In genomic region chr16:24731722-24732419, GRCh38 we compare ENCODE assay signal across 10 cellular contexts. TPM values are rescaled to one million over a fixed set of nuclear protein-coding genes. Genes with fewer than 3 reads are reported as not detected.
A peak's percentile ranks its signal among the peaks of the same experiment; 100 is the strongest.
DNase-seq lines count a peak whose midpoint lies in the region; ATAC-seq and TF ChIP-seq lines count a peak whose summit lies in the region.
"Had no signal": no experiment of that assay in that cellular context is flagged by ENCODE, and none has a peak within 500 bp of the region (broad histone marks: within the 10 kb centered on the region; RNA-seq: fewer than 3 reads in every experiment).

No MANE protein-coding gene starts in this region.

- H3K4me3 Mint-ChIP-seq in GM23338, result peak overlapping the region; percentile 97
- peak overlapping the region; percentile 0 for H3K4me3 Mint-ChIP-seq in activated CD4-positive, alpha-beta memory T cell treated with anti-CD3 and anti-CD28 coated beads, Interleukin-2, amount 10 ng/mL, durations not matched to agents 7 days and 5 days

- H4K20me1 ChIP-seq in GM23338 (replicated peaks; ENCODE audit: insufficient read depth), result peaks cover 45% of the 10 kb centered on the region

- ATAC-seq in GM23338 (no peak), heart left ventricle (peak; percentile 65 to 82 (median 74))

- H3K79me2 ChIP-seq in GM23338 (replicated peaks; ENCODE audit: insufficient read depth), result peaks cover 71% of the 10 kb centered on the region

- peak overlapping the region; percentile 76 for H3K4me2 ChIP-seq in GM23338

- intact Hi-C loops in heart left ventricle (cut with DNase I) (loop anchor here in 5 of 10 donors (2.0 to 10.0 kb wide), 3 partner anchors 45 to 53 kb away; no protein-coding TSS in a partner anchor), prostate gland (cut with DNase I) (loop anchor here (2.0 kb wide), 1 partner anchor 25 kb away; no protein-coding TSS in a partner anchor)

- peaks cover 15% of the 10 kb centered on the region; the same call in 1 of the 2 replicates for H3K36me3 ChIP-seq in GM23338 (ENCODE audit: insufficient read depth)
- peaks cover 0 to 25% (median 14%) of the 10 kb centered on the region in 9 donors for H3K36me3 ChIP-seq in heart left ventricle
- H3K36me3 ChIP-seq in prostate gland, result no peaks in the 10 kb centered on the region

- no peak for TF ChIP-seq CTCF in GM23338 (conservative IDR thresholded peaks at IDR 0.05; ENCODE audit: low read depth in 2 of 2)
- TF ChIP-seq CTCF in heart left ventricle (IDR thresholded peaks at IDR 0.05), result no peak
- TF ChIP-seq CTCF in prostate gland (IDR thresholded peaks at IDR 0.05), result no peak

- POLR2A ChIA-PET in activated CD4-positive, alpha-beta memory T cell treated with anti-CD3 and anti-CD28 coated beads, Interleukin-2, amount 10 ng/mL, durations not matched to agents 7 days and 5 days (lab: Charles Lee), result interaction anchor here (0.5 kb wide), 1 partner anchor 832 kb away, joined by 3 read pairs; no protein-coding TSS in a partner anchor

- H3K27ac ChIP-seq in GM23338 (ENCODE audit: low read depth), result peak overlapping the region; percentile 75; the same call in 1 of the 2 replicates
- H3K27ac ChIP-seq in heart left ventricle, result peak overlapping the region; percentile 42 to 99 (median 92)
- peak overlapping the region; percentile 9 to 42 for H3K27ac ChIP-seq in prostate gland

- H3K27me3 ChIP-seq in GM23338 (ENCODE audit: insufficient read depth) (no peaks in the 10 kb centered on the region), heart left ventricle (no peaks in the 10 kb centered on the region), prostate gland (replicated peaks; ENCODE audit: insufficient read depth) (no peaks in the 10 kb centered on the region)

- no peaks in the 10 kb centered on the region for H3K9me3 Mint-ChIP-seq in GM23338
- no peaks in the 10 kb centered on the region for H3K9me3 Mint-ChIP-seq in activated CD4-positive, alpha-beta memory T cell treated with anti-CD3 and anti-CD28 coated beads, Interleukin-2, amount 10 ng/mL, durations not matched to agents 7 days and 5 days

- peaks cover 59% of the 10 kb centered on the region for H3K4me1 Mint-ChIP-seq in GM23338
- H3K4me1 Mint-ChIP-seq in activated CD4-positive, alpha-beta memory T cell treated with anti-CD3 and anti-CD28 coated beads, Interleukin-2, amount 10 ng/mL, durations not matched to agents 7 days and 5 days, result peaks cover 45% of the 10 kb centered on the region

- WGBS in heart left ventricle, 4 donors, result 20 to 31% (median 29%) methylated on average over 8 of the region's 8 CpGs
- WGBS in prostate gland, result 15% methylated on average over 8 of the region's 8 CpGs

- TF ChIP-seq POLR2A in heart left ventricle (IDR thresholded peaks at IDR 0.05) (no peak), prostate gland (IDR thresholded peaks at IDR 0.05) (no peak)

- no peaks in the 10 kb centered on the region for H3K9me3 ChIP-seq in heart left ventricle
- no peaks in the 10 kb centered on the region for H3K9me3 ChIP-seq in prostate gland

- CTCF ChIA-PET in activated CD4-positive, alpha-beta memory T cell treated with anti-CD3 and anti-CD28 coated beads, Interleukin-2, amount 10 ng/mL, durations not matched to agents 7 days and 5 days (lab: Charles Lee), result no interaction called here

- DNase-seq in GM23338 (ENCODE audit: low spot score) (no peak), heart left ventricle (peak; percentile 62 to 81 (median 69)), prostate gland (ENCODE audit: low spot score) (no peak), NCI-H748 (lab: John Stamatoyannopoulos, UW; ENCODE audit: unreplicated experiment) (no peak), COR-L47 (lab: John Stamatoyannopoulos, UW) (no peak), NCI-H526 (lab: John Stamatoyannopoulos, UW) (no peak)
- DNase-seq in activated CD4-positive, alpha-beta memory T cell treated with anti-CD3 and anti-CD28 coated beads, Interleukin-2, amount 10 ng/mL, durations not matched to agents 7 days and 5 days, result no peak
- DNase-seq in stimulated activated CD4-positive, alpha-beta T cell treated with anti-CD3 and anti-CD28 coated beads, Interleukin-4, amount 100 ng/mL, for 1 hour, result no peak
- DNase-seq: NCI-H1417; stimulated activated CD4-positive, alpha-beta T cell treated with anti-CD3 and anti-CD28 coated beads, Interleukin-1b, Interleukin-23, amount 100 ng/mL, for 48 hours had no signal

- H3K27ac Mint-ChIP-seq in GM23338, result peak overlapping the region; percentile 15
- no peak overlapping the region for H3K27ac Mint-ChIP-seq in activated CD4-positive, alpha-beta memory T cell treated with anti-CD3 and anti-CD28 coated beads, Interleukin-2, amount 10 ng/mL, durations not matched to agents 7 days and 5 days

- no peak overlapping the region for H2AFZ ChIP-seq in GM23338

- H3K9me2 ChIP-seq in GM23338 (ENCODE audit: insufficient read depth), result no peaks in the 10 kb centered on the region

- peaks cover 57% of the 10 kb centered on the region for H3K4me1 ChIP-seq in GM23338 (ENCODE audit: insufficient read depth)
- H3K4me1 ChIP-seq in heart left ventricle, result peaks cover 9 to 67% (median 61%) of the 10 kb centered on the region in 12 donors
- no peaks in the 10 kb centered on the region for H3K4me1 ChIP-seq in prostate gland (replicated peaks)

- peaks cover 3% of the 10 kb centered on the region for H3K27me3 Mint-ChIP-seq in GM23338 (ENCODE audit: insufficient read depth, low read depth, poor library complexity)
- no peaks in the 10 kb centered on the region for H3K27me3 Mint-ChIP-seq in activated CD4-positive, alpha-beta memory T cell treated with anti-CD3 and anti-CD28 coated beads, Interleukin-2, amount 10 ng/mL, durations not matched to agents 7 days and 5 days

- H3F3A ChIP-seq in GM23338 (replicated peaks; ENCODE audit: low read depth), result no peaks in the 10 kb centered on the region

- H3K4me3 ChIP-seq in GM23338 (peak overlapping the region; percentile 91), heart left ventricle (peak overlapping the region in 10 of 12 donors; percentile 57 to 94 (median 86)), prostate gland (peak overlapping the region in 1 of 2 donors; percentile 89)

- peaks cover 41% of the 10 kb centered on the region for H3K36me3 Mint-ChIP-seq in GM23338 (ENCODE audit: low read depth)
- peaks cover 36% of the 10 kb centered on the region for H3K36me3 Mint-ChIP-seq in activated CD4-positive, alpha-beta memory T cell treated with anti-CD3 and anti-CD28 coated beads, Interleukin-2, amount 10 ng/mL, durations not matched to agents 7 days and 5 days (ENCODE audit: low read depth)

TF ChIP-seq in GM23338, 12 proteins besides CTCF, POLR2A, EP300 and RAD21:
- TF ChIP-seq STAT1 (IDR thresholded peaks at IDR 0.05; ENCODE audit: unreplicated experiment) (no peak), EZH2 (IDR thresholded peaks at IDR 0.05; ENCODE audit: low read depth, unreplicated experiment) (no peak)

RNA-seq across cellular contexts. Expression of gene TNRC6A, which starts 2.4 kb away (rescaled TPM):
- total RNA-seq in GM23338 (2014; rRNA removed; shearing (Covaris generic)), result 62.1 and 93.1 TPM in 2 replicates
- polyA plus RNA-seq in GM23338 (2016; fragmentation: Nextera tagmentation; extraction: Ambion mirVana), result 124 and 126 TPM in 2 replicates
- total RNA-seq in activated CD4-positive, alpha-beta memory T cell treated with anti-CD3 and anti-CD28 coated beads, Interleukin-2, amount 10 ng/mL, durations not matched to agents 7 days and 5 days, result 10 to 100 TPM; 37.4 to 37.8 TPM
- total RNA-seq in heart left ventricle, result 10 to 100 TPM; 26.4 to 53.1 (median 37.6) TPM
- 10 to 100 TPM; 16.0 to 22.9 TPM for polyA plus RNA-seq in heart left ventricle
- 10 to 100 TPM; 37.5 to 65.5 TPM for total RNA-seq in prostate gland

Comparison
In these comparisons a context has a peak if more than half of its experiments do, and no peak if none do; other contexts are left out.
1. DNase-seq: peak in heart left ventricle (5 of 5); none in GM23338 (single experiment), activated CD4-positive, alpha-beta memory T cell treated with anti-CD3 and anti-CD28 coated beads, Interleukin-2, amount 10 ng/mL, durations not matched to agents 7 days and 5 days (single experiment), prostate gland (single experiment), NCI-H748 (single experiment), COR-L47 (single experiment), stimulated activated CD4-positive, alpha-beta T cell treated with anti-CD3 and anti-CD28 coated beads, Interleukin-4, amount 100 ng/mL, for 1 hour (single experiment) and NCI-H526 (0 of 2).
2. H3K27ac ChIP-seq: peak in every context shown above with its lines; median percentile 92 in heart left ventricle; 75 in GM23338; 26 in prostate gland.